1 cellular context compared by ENCODE assay signal in genomic region chr9:19465571-19466267, GRCh38.
TF ChIP-seq lines count a peak whose summit lies in the region.

No MANE protein-coding gene starts in this region.

TF ChIP-seq in HepG2, 621 proteins besides CTCF, POLR2A, EP300 and RAD21:
- no peak for TF ChIP-seq MIXL1 (CRISPR knock-in tag; IDR thresholded peaks at IDR 0.05)
- no peak for TF ChIP-seq ZBTB3 (CRISPR knock-in tag; IDR thresholded peaks at IDR 0.05; ENCODE audit: borderline replicate concordance, low read depth)
- no peak for TF ChIP-seq ZNF556 (CRISPR knock-in tag; IDR thresholded peaks at IDR 0.05; ENCODE audit: borderline replicate concordance)
- TF ChIP-seq, protein P1, sequence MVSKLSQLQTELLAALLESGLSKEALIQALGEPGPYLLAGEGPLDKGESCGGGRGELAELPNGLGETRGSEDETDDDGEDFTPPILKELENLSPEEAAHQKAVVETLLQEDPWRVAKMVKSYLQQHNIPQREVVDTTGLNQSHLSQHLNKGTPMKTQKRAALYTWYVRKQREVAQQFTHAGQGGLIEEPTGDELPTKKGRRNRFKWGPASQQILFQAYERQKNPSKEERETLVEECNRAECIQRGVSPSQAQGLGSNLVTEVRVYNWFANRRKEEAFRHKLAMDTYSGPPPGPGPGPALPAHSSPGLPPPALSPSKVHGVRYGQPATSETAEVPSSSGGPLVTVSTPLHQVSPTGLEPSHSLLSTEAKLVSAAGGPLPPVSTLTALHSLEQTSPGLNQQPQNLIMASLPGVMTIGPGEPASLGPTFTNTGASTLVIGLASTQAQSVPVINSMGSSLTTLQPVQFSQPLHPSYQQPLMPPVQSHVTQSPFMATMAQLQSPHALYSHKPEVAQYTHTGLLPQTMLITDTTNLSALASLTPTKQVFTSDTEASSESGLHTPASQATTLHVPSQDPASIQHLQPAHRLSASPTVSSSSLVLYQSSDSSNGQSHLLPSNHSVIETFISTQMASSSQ (IDR thresholded peaks at IDR 0.05; ENCODE audit: low read depth): no peak
- TF ChIP-seq, protein P1 (CRISPR knock-in tag; IDR thresholded peaks at IDR 0.05; ENCODE audit: borderline replicate concordance): no peak
- TF ChIP-seq U2AF1 (optimal IDR thresholded peaks at IDR 0.05; ENCODE audit: low read depth, low read length): no peak
- TF ChIP-seq ZNF468 (CRISPR knock-in tag; IDR thresholded peaks at IDR 0.05): no peak
- TF ChIP-seq, protein P2, sequence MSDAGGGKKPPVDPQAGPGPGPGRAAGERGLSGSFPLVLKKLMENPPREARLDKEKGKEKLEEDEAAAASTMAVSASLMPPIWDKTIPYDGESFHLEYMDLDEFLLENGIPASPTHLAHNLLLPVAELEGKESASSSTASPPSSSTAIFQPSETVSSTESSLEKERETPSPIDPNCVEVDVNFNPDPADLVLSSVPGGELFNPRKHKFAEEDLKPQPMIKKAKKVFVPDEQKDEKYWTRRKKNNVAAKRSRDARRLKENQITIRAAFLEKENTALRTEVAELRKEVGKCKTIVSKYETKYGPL (CRISPR knock-in tag; IDR thresholded peaks at IDR 0.05): no peak
- no peak for TF ChIP-seq FOXP1 (IDR thresholded peaks at IDR 0.05)
- TF ChIP-seq FOXP1 (CRISPR knock-in tag; IDR thresholded peaks at IDR 0.05): no peak
- no peak for TF ChIP-seq ZNF619 (CRISPR knock-in tag; IDR thresholded peaks at IDR 0.05)
- no peak for TF ChIP-seq TEAD3 (CRISPR knock-in tag; optimal IDR thresholded peaks at IDR 0.05; ENCODE audit: borderline replicate concordance)
